2 cellular contexts compared by ENCODE assay signal in the genomic region with DNA sequence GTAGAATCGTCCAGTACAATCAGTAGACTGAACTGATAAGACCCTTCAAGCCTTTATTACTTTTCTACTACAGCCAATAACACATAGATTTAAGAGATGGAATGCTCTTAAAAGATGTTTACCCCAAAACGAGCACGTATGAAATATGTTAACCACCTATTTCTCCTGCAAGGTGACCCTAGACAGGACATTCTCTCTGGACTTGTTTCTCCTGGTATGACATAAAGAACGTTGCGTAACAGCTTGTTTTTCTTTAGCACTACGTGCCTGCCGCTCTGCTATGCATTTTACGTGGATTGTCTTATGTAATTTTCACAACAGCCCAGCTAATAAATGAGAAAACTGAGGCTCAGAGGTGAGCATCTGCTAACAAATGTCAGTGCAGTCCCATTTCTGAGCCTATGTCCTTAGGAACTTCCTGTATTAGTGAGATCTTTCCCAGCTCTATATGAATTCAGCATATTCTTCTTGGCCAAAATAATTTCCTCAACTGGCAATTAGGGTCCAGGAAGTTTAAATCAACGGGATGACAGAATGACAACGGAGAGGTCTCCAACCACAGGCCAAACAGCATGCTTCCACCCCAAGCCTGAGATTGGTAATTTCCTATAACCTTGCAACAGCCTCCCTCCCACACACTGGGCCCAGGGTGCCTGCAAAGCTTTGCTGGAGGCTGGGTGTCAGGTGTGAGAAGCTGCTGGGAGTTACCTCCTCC.
TF ChIP-seq lines count a peak whose summit lies in the region.

No MANE protein-coding gene starts in this region.

TF ChIP-seq in SK-N-SH, 30 proteins besides CTCF, POLR2A, EP300 and RAD21 (continued from another document):
- TF ChIP-seq TEAD4 (IDR thresholded peaks at IDR 0.05; ENCODE audit: borderline replicate concordance, insufficient read depth) (no peak), POLR2AphosphoS5 (IDR thresholded peaks at IDR 0.05; ENCODE audit: low read depth, low read length) (no peak), ZBTB33 (IDR thresholded peaks at IDR 0.05; ENCODE audit: borderline replicate concordance, low read depth) (no peak), GATA2 (CRISPR knock-in tag; IDR thresholded peaks at IDR 0.05) (no peak)

TF ChIP-seq in SK-N-SH treated with all-trans-retinoic acid at 6 μM for 48 hours, 23 proteins besides CTCF, POLR2A, EP300 and RAD21 (continued from another document):
- TF ChIP-seq, protein P1, sequence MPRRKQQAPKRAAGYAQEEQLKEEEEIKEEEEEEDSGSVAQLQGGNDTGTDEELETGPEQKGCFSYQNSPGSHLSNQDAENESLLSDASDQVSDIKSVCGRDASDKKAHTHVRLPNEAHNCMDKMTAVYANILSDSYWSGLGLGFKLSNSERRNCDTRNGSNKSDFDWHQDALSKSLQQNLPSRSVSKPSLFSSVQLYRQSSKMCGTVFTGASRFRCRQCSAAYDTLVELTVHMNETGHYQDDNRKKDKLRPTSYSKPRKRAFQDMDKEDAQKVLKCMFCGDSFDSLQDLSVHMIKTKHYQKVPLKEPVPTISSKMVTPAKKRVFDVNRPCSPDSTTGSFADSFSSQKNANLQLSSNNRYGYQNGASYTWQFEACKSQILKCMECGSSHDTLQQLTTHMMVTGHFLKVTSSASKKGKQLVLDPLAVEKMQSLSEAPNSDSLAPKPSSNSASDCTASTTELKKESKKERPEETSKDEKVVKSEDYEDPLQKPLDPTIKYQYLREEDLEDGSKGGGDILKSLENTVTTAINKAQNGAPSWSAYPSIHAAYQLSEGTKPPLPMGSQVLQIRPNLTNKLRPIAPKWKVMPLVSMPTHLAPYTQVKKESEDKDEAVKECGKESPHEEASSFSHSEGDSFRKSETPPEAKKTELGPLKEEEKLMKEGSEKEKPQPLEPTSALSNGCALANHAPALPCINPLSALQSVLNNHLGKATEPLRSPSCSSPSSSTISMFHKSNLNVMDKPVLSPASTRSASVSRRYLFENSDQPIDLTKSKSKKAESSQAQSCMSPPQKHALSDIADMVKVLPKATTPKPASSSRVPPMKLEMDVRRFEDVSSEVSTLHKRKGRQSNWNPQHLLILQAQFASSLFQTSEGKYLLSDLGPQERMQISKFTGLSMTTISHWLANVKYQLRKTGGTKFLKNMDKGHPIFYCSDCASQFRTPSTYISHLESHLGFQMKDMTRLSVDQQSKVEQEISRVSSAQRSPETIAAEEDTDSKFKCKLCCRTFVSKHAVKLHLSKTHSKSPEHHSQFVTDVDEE (CRISPR knock-in tag; IDR thresholded peaks at IDR 0.05) = no peak
- TF ChIP-seq, protein P2, sequence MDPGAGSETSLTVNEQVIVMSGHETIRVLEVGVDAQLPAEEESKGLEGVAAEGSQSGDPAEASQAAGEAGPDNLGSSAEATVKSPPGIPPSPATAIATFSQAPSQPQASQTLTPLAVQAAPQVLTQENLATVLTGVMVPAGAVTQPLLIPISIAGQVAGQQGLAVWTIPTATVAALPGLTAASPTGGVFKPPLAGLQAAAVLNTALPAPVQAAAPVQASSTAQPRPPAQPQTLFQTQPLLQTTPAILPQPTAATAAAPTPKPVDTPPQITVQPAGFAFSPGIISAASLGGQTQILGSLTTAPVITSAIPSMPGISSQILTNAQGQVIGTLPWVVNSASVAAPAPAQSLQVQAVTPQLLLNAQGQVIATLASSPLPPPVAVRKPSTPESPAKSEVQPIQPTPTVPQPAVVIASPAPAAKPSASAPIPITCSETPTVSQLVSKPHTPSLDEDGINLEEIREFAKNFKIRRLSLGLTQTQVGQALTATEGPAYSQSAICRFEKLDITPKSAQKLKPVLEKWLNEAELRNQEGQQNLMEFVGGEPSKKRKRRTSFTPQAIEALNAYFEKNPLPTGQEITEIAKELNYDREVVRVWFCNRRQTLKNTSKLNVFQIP (CRISPR knock-in tag; IDR thresholded peaks at IDR 0.05; ENCODE audit: borderline replicate concordance, low read depth) = no peak
- no peak for TF ChIP-seq PPARA (CRISPR knock-in tag; IDR thresholded peaks at IDR 0.05; ENCODE audit: borderline replicate concordance)
- TF ChIP-seq OSR1 (CRISPR knock-in tag; IDR thresholded peaks at IDR 0.05) = no peak
- no peak for TF ChIP-seq BACH2 (CRISPR knock-in tag; IDR thresholded peaks at IDR 0.05; ENCODE audit: borderline replicate concordance)
- TF ChIP-seq TCF4 (CRISPR knock-in tag; IDR thresholded peaks at IDR 0.05; ENCODE audit: borderline replicate concordance) = no peak
- TF ChIP-seq SNAI2 (CRISPR knock-in tag; IDR thresholded peaks at IDR 0.05) = no peak
- TF ChIP-seq ESRRG (CRISPR knock-in tag; IDR thresholded peaks at IDR 0.05) = no peak
- TF ChIP-seq ZC3H10 (CRISPR knock-in tag; IDR thresholded peaks at IDR 0.05) = no peak
- TF ChIP-seq ZFP30 (CRISPR knock-in tag; IDR thresholded peaks at IDR 0.05) = no peak
- TF ChIP-seq CSDC2 (CRISPR knock-in tag; IDR thresholded peaks at IDR 0.05) = no peak
- TF ChIP-seq PATZ1 (CRISPR knock-in tag; IDR thresholded peaks at IDR 0.05; ENCODE audit: borderline replicate concordance) = no peak
- TF ChIP-seq ZFP3 (CRISPR knock-in tag; IDR thresholded peaks at IDR 0.05) = no peak
